Comparison of ENCODE assay signal across 29 cellular contexts in the genomic region with DNA sequence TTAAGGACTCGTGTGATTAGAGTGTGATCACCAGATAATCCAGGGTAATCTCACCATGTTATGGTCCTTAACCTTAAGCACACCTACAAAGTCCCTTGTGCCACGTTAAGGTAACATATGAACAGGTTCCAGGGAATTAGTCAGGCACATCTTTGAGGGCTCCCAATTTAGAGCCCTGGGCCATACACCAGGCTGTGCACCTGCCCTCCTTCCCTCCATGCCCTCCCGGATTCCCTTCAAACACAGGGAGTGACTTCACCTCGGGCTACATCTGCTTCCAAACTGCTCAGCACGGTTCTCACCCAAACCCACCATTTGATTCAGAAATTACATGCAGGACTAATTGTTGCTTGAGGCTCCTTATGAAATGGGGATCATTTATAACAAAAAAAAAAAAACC.
"Had no signal": no experiment of that assay in that cellular context is flagged by ENCODE, and none has a peak within 500 bp of the region (broad histone marks: within the 10 kb centered on the region; RNA-seq: fewer than 3 reads in every experiment).

No MANE protein-coding gene starts in this region.

- H3K4me3 ChIP-seq: heart left ventricle, lower lobe of right lung, neural progenitor cell, ovary, prostate gland, skin epidermis, stomach, testis, thyroid gland, transverse colon, upper lobe of right lung, uterus had no signal

- H3K27ac Mint-ChIP-seq: naive thymus-derived CD8-positive, alpha-beta T cell; nephron; neural progenitor cell; stimulated activated naive B cell treated with anti-CD40 and anti-IgM and Interleukin-4, amounts not matched to agents 10 μg/mL and 1 μg/mL and 100 μg/mL, for 72 hours had no signal

- H3K4me1 Mint-ChIP-seq: naive thymus-derived CD8-positive, alpha-beta T cell had no signal

- H3K4me3 Mint-ChIP-seq: naive thymus-derived CD8-positive, alpha-beta T cell; nephron; neural progenitor cell; stimulated activated naive B cell treated with anti-CD40 and anti-IgM and Interleukin-4, amounts not matched to agents 10 μg/mL and 1 μg/mL and 100 μg/mL, for 72 hours had no signal

- ATAC-seq: heart left ventricle; left ventricle myocardium superior; lower lobe of right lung; naive thymus-derived CD8-positive, alpha-beta T cell; right cardiac atrium; sciatic nerve; stimulated activated naive B cell treated with anti-CD40 and anti-IgM and Interleukin-4, amounts not matched to agents 10 μg/mL and 1 μg/mL and 100 μg/mL, for 72 hours; stimulated activated naive CD8-positive, alpha-beta T cell treated with anti-CD3 and anti-CD28 coated beads, Interleukin-15, Interleukin-2, amounts not matched to agents 100 U/mL and 50 U/mL, for 24 hours; upper lobe of right lung had no signal

- H3K4me2 ChIP-seq: neural progenitor cell had no signal

- H3K4me1 ChIP-seq: prostate gland, testis had no signal

- H3K27me3 ChIP-seq: neural progenitor cell, ovary, stomach, testis, thyroid gland, upper lobe of right lung, uterus had no signal

- H3K36me3 Mint-ChIP-seq: naive thymus-derived CD8-positive, alpha-beta T cell; neural progenitor cell; stimulated activated naive B cell treated with anti-CD40 and anti-IgM and Interleukin-4, amounts not matched to agents 10 μg/mL and 1 μg/mL and 100 μg/mL, for 72 hours had no signal

- H3K9me3 Mint-ChIP-seq: naive thymus-derived CD8-positive, alpha-beta T cell had no signal

- H3K9ac ChIP-seq: neural progenitor cell had no signal

- H3K27ac ChIP-seq: heart left ventricle, lower lobe of right lung, neural progenitor cell, neutrophil, ovary, prostate gland, skin epidermis, stomach, testis, thyroid gland, transverse colon, upper lobe of right lung, uterus had no signal

- H3K9me3 ChIP-seq: lower lobe of right lung, neutrophil, ovary, prostate gland, stomach, testis, thyroid gland, transverse colon, upper lobe of right lung, uterus had no signal

- DNase-seq: heart left ventricle; hypothalamus; islet precursor cell; left ventricle myocardium superior; lower lobe of right lung; mammary epithelial cell; mesenchymal stem cell; naive thymus-derived CD8-positive, alpha-beta T cell; occipital lobe; ovary; right cardiac atrium; stimulated activated CD4-positive, alpha-beta T cell treated with anti-CD3 and anti-CD28 coated beads, Interleukin-12 subunit alpha, Interleukin-12 subunit beta, amount 100 ng/mL, for 4 hours; stimulated activated CD4-positive, alpha-beta T cell treated with anti-CD3 and anti-CD28 coated beads, Interleukin-15, amount 100 ng/mL, for 24 hours; stimulated activated CD4-positive, alpha-beta T cell treated with anti-CD3 and anti-CD28 coated beads, Interleukin-2, amount 100 ng/mL, for 24 hours; stimulated activated CD4-positive, alpha-beta T cell treated with anti-CD3 and anti-CD28 coated beads, Interleukin-4, amount 100 ng/mL, for 1 hour; stimulated activated naive B cell treated with anti-CD40 and anti-IgM and Interleukin-4, amounts not matched to agents 10 μg/mL and 1 μg/mL and 100 μg/mL, for 72 hours; stimulated activated naive CD8-positive, alpha-beta T cell treated with anti-CD3 and anti-CD28 coated beads, Interleukin-15, Interleukin-2, amounts not matched to agents 100 U/mL and 50 U/mL, for 24 hours; stomach; testis; thyroid gland; transverse colon; upper lobe of right lung; uterus had no signal

- H3K36me3 ChIP-seq: heart left ventricle, lower lobe of right lung, neural progenitor cell, neutrophil, ovary, prostate gland, stomach, thyroid gland, transverse colon, upper lobe of right lung, uterus had no signal

- H2AFZ ChIP-seq: neural progenitor cell had no signal
